In the genomic region with DNA sequence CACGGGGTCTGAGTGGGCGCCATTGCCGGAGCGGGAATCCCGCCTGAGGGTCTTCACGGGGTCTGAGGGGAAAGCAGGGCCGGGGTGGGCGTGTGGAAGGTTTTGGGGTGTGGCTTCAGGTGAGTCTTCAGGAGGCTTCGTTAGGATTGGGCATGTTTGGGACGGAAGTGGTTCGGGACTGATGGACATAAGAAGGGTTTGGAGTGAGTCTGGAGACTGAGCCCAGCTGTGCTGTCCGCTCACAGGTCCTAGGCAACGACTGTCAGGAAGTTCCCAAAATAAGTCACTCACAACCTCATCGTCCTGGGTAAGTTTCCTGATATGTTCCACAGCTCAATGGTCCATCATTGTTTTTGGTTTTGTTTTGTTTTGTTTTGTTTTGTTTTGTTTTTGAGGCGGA, we compare ENCODE assay signal across 16 cellular contexts.
"Had no signal": no experiment of that assay in that cellular context is flagged by ENCODE, and none has a peak within 500 bp of the region (broad histone marks: within the 10 kb centered on the region; RNA-seq: fewer than 3 reads in every experiment).

No MANE protein-coding gene starts in this region.

- ATAC-seq: activated CD8-positive, alpha-beta memory T cell treated with anti-CD3 and anti-CD28 coated beads, Interleukin-2, amount 10 ng/mL, durations not matched to agents 7 days and 5 days; activated T-cell treated with anti-CD3 and anti-CD28 coated beads, Interleukin-2, amount 50 U/mL, for 4 hours; foreskin keratinocyte; left cardiac atrium had no signal

- H3K27ac ChIP-seq: foreskin keratinocyte, right atrium auricular region, tibial artery had no signal

- H3K27ac Mint-ChIP-seq: activated CD8-positive, alpha-beta memory T cell treated with anti-CD3 and anti-CD28 coated beads, Interleukin-2, amount 10 ng/mL, durations not matched to agents 7 days and 5 days; activated naive CD8-positive, alpha-beta T cell had no signal

- H3K4me3 Mint-ChIP-seq: activated CD8-positive, alpha-beta memory T cell treated with anti-CD3 and anti-CD28 coated beads, Interleukin-2, amount 10 ng/mL, durations not matched to agents 7 days and 5 days; activated T-cell treated with anti-CD3 and anti-CD28 coated beads, Interleukin-2, amount 50 U/mL, for 4 hours; immature natural killer cell had no signal

- H3K9me3 Mint-ChIP-seq: activated T-cell treated with anti-CD3 and anti-CD28 coated beads, Interleukin-2, amount 50 U/mL, for 4 hours; immature natural killer cell; naive B cell had no signal

- H3K27me3 Mint-ChIP-seq: activated naive CD8-positive, alpha-beta T cell had no signal

- H3K9me3 ChIP-seq: neutrophil, right atrium auricular region, tibial artery had no signal

- H3K36me3 Mint-ChIP-seq: activated naive CD8-positive, alpha-beta T cell; immature natural killer cell; naive B cell had no signal

- DNase-seq: activated CD8-positive, alpha-beta memory T cell treated with anti-CD3 and anti-CD28 coated beads, Interleukin-2, amount 10 ng/mL, durations not matched to agents 7 days and 5 days; activated gamma-delta T cell; activated T-cell treated with anti-CD3 and anti-CD28 coated beads, Interleukin-2, amount 50 U/mL, for 4 hours; foreskin keratinocyte; immature natural killer cell; left cardiac atrium; naive B cell; posterior cingulate gyrus; small intestine; T-helper 2 cell; tibial artery had no signal

- H3K4me1 ChIP-seq: right atrium auricular region, tibial artery had no signal

- H3K36me3 ChIP-seq: neutrophil, right atrium auricular region, tibial artery had no signal

- FAIRE-seq: astrocyte, small intestine had no signal

- H3K4me3 ChIP-seq: lung, right atrium auricular region, tibial artery had no signal

- H3K27me3 ChIP-seq: foreskin keratinocyte, neutrophil, right atrium auricular region had no signal
